In the genomic region with DNA sequence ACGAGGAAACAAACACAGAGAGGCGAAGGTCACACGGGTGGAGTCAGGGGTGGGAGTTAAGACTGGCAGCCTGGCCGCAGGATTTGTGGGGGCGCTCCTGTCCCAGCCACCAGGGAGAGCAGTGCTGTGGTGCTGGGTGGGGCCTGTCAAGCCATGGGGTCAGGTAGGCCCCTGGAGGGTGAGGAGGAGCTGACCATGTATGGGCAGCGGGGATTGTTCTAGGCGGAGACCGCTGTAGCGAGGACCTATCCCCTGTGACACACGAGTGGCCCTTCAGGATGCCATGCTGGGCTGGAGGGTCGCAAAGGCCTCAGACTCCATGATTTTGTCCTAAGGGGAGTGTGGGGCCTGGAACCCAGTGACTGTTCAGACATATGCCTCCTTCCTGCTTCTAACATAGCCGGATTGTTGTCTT, we compare ENCODE assay signal across 10 cellular contexts. TPM values are rescaled to one million over a fixed set of nuclear protein-coding genes. Genes with fewer than 3 reads are reported as not detected.
DNase-seq lines count a peak whose midpoint lies in the region; ATAC-seq, FAIRE-seq and TF ChIP-seq lines count a peak whose summit lies in the region.
"Had no signal": no experiment of that assay in that cellular context is flagged by ENCODE, and none has a peak within 500 bp of the region (broad histone marks: within the 10 kb centered on the region; RNA-seq: fewer than 3 reads in every experiment).

No MANE protein-coding gene starts in this region.

- no peaks in the 10 kb centered on the region for H3K9me3 ChIP-seq in BLaER1 treated with 17β-estradiol and CSF1 and Interleukin-3, amounts not matched to agents 10 nM and 100 nM (replicated peaks in 1 of 11)
- H3K9me3 ChIP-seq in suprapubic skin, result no peaks in the 10 kb centered on the region
- H3K9me3 ChIP-seq: breast epithelium had no signal

- H3K36me3 Mint-ChIP-seq in HFFc6 (ENCODE audit: low read depth), result peaks cover 20% of the 10 kb centered on the region
- peaks cover 10% of the 10 kb centered on the region for H3K36me3 Mint-ChIP-seq in activated naive CD8-positive, alpha-beta T cell treated with anti-CD3 and anti-CD28 coated beads, Interleukin-2, amount 10 ng/mL, durations not matched to agents 7 days and 5 days
- H3K36me3 Mint-ChIP-seq in naive thymus-derived CD8-positive, alpha-beta T cell, result peaks cover 0 to 20% (median 3%) of the 10 kb centered on the region in 3 donors

- peaks cover 4% of the 10 kb centered on the region for H3K27me3 Mint-ChIP-seq in HFFc6 (ENCODE audit: insufficient read depth)
- no peaks in the 10 kb centered on the region for H3K27me3 Mint-ChIP-seq in activated naive CD8-positive, alpha-beta T cell treated with anti-CD3 and anti-CD28 coated beads, Interleukin-2, amount 10 ng/mL, durations not matched to agents 7 days and 5 days
- peaks cover 0 to 1% (median 0%) of the 10 kb centered on the region in 5 donors for H3K27me3 Mint-ChIP-seq in naive thymus-derived CD8-positive, alpha-beta T cell

- no peak for TF ChIP-seq EP300 in suprapubic skin (IDR thresholded peaks at IDR 0.05)

- H3K9me3 Mint-ChIP-seq in HFFc6, result no peaks in the 10 kb centered on the region
- no peaks in the 10 kb centered on the region for H3K9me3 Mint-ChIP-seq in activated naive CD8-positive, alpha-beta T cell treated with anti-CD3 and anti-CD28 coated beads, Interleukin-2, amount 10 ng/mL, durations not matched to agents 7 days and 5 days
- no peaks in the 10 kb centered on the region for H3K9me3 Mint-ChIP-seq in naive thymus-derived CD8-positive, alpha-beta T cell

- WGBS in suprapubic skin, result 82% methylated on average over 11 of the region's 12 CpGs

- H3K4me3 Mint-ChIP-seq in HFFc6, result no peak overlapping the region
- H3K4me3 Mint-ChIP-seq in activated naive CD8-positive, alpha-beta T cell treated with anti-CD3 and anti-CD28 coated beads, Interleukin-2, amount 10 ng/mL, durations not matched to agents 7 days and 5 days, result no peak overlapping the region
- no peak overlapping the region for H3K4me3 Mint-ChIP-seq in naive thymus-derived CD8-positive, alpha-beta T cell

- peaks cover 34 to 69% (median 59%) of the 10 kb centered on the region in 10 experiments for H3K4me1 ChIP-seq in BLaER1 treated with 17β-estradiol and CSF1 and Interleukin-3, amounts not matched to agents 10 nM and 100 nM
- H3K4me1 ChIP-seq in suprapubic skin, result peaks cover 47% of the 10 kb centered on the region

- H3K9ac ChIP-seq in BLaER1 treated with 17β-estradiol and CSF1 and Interleukin-3, amounts not matched to agents 10 nM and 100 nM, result peak overlapping the region in 6 of 11 experiments; percentile 10 to 98 (median 92); a peak in 7 of 22 replicates

- H3K4me2 ChIP-seq in BLaER1 treated with 17β-estradiol and CSF1 and Interleukin-3, amounts not matched to agents 10 nM and 100 nM, result peak overlapping the region in 9 of 11 experiments; percentile 34 to 100 (median 71); a peak in 10 of 22 replicates

- H3K27ac ChIP-seq in BLaER1 treated with 17β-estradiol and CSF1 and Interleukin-3, amounts not matched to agents 10 nM and 100 nM, result peak overlapping the region in 8 of 11 experiments; percentile 87 to 97 (median 94); a peak in 10 of 22 replicates
- H3K27ac ChIP-seq in suprapubic skin, result no peak overlapping the region

- TF ChIP-seq CTCF in HFFc6 (IDR thresholded peaks at IDR 0.05), result no peak
- TF ChIP-seq CTCF in suprapubic skin (IDR thresholded peaks at IDR 0.05), result no peak

- DNase-seq in HFFc6 (no peak), suprapubic skin (ENCODE audit: low spot score in 2 of 2) (no peak), SKM-1 (lab: John Stamatoyannopoulos, UW; ENCODE audit: unreplicated experiment) (no peak), H54 (ENCODE audit: insufficient read length, low spot score) (no peak), T-helper 9 cell (no peak)
- DNase-seq in activated naive CD8-positive, alpha-beta T cell treated with anti-CD3 and anti-CD28 coated beads, Interleukin-2, amount 10 ng/mL, durations not matched to agents 7 days and 5 days, result peak; percentile 42
- no peak for DNase-seq in naive thymus-derived CD8-positive, alpha-beta T cell
- DNase-seq: SIG-M5 had no signal

- no peak overlapping the region for H3K4me3 ChIP-seq in BLaER1 treated with 17β-estradiol and CSF1 and Interleukin-3, amounts not matched to agents 10 nM and 100 nM
- H3K4me3 ChIP-seq in suprapubic skin, result no peak overlapping the region

- H3K27me3 ChIP-seq in BLaER1 treated with 17β-estradiol and CSF1 and Interleukin-3, amounts not matched to agents 10 nM and 100 nM, result no peaks in the 10 kb centered on the region
- H3K27me3 ChIP-seq in suprapubic skin, result no peaks in the 10 kb centered on the region
- H3K27me3 ChIP-seq: breast epithelium had no signal

- peaks cover 12 to 24% (median 19%) of the 10 kb centered on the region in 11 experiments; a peak in 21 of 22 replicates for H3K36me3 ChIP-seq in BLaER1 treated with 17β-estradiol and CSF1 and Interleukin-3, amounts not matched to agents 10 nM and 100 nM
- H3K36me3 ChIP-seq in suprapubic skin, result peaks cover 5% of the 10 kb centered on the region
- H3K36me3 ChIP-seq: breast epithelium had no signal

- H3K4me1 Mint-ChIP-seq in HFFc6 (ENCODE audit: low read depth), result peaks cover 35% of the 10 kb centered on the region
- peaks cover 31% of the 10 kb centered on the region for H3K4me1 Mint-ChIP-seq in activated naive CD8-positive, alpha-beta T cell treated with anti-CD3 and anti-CD28 coated beads, Interleukin-2, amount 10 ng/mL, durations not matched to agents 7 days and 5 days
- peaks cover 21 to 46% (median 40%) of the 10 kb centered on the region in 4 donors for H3K4me1 Mint-ChIP-seq in naive thymus-derived CD8-positive, alpha-beta T cell

- no peak for FAIRE-seq in H54 (lab: Jason Lieb, UNC)

- ATAC-seq in activated naive CD8-positive, alpha-beta T cell treated with anti-CD3 and anti-CD28 coated beads, Interleukin-2, amount 10 ng/mL, durations not matched to agents 7 days and 5 days (ENCODE audit: low read depth), result no peak
- ATAC-seq in naive thymus-derived CD8-positive, alpha-beta T cell, result no peak

- POLR2A ChIA-PET in activated naive CD8-positive, alpha-beta T cell treated with anti-CD3 and anti-CD28 coated beads, Interleukin-2, amount 10 ng/mL, durations not matched to agents 7 days and 5 days (lab: Charles Lee), result interaction anchor here (0.7 to 1.8 kb wide), 3 partner anchors 491 to 644 kb away, joined by 3 to 7 read pairs (median 4); partner anchors contain the start of gene TNRC6B
- POLR2A ChIA-PET in naive thymus-derived CD8-positive, alpha-beta T cell (lab: Charles Lee), result interaction anchor here (0.7 to 10.6 kb wide), 8 partner anchors 9 to 948 kb away, joined by 3 to 135 read pairs (median 4); partner anchors contain the start of gene ATF4

- TF ChIP-seq POLR2A in suprapubic skin (IDR thresholded peaks at IDR 0.05) (no peak), H54 (IDR thresholded peaks at IDR 0.05; ENCODE audit: low read depth, low read length) (no peak)

- H3K27ac Mint-ChIP-seq in HFFc6, result peak overlapping the region; percentile 54; the same call in 1 of the 2 replicates
- peak overlapping the region; percentile 27 for H3K27ac Mint-ChIP-seq in activated naive CD8-positive, alpha-beta T cell treated with anti-CD3 and anti-CD28 coated beads, Interleukin-2, amount 10 ng/mL, durations not matched to agents 7 days and 5 days
- H3K27ac Mint-ChIP-seq in naive thymus-derived CD8-positive, alpha-beta T cell, result peak overlapping the region in 7 of 10 donors; percentile 34 to 69 (median 43)

- H4K20me1 ChIP-seq in BLaER1 treated with 17β-estradiol and CSF1 and Interleukin-3, amounts not matched to agents 10 nM and 100 nM, result peaks cover 0 to 30% (median 26%) of the 10 kb centered on the region in 11 experiments; a peak in 20 of 22 replicates

RNA-seq across cellular contexts. Expression of gene RPS19BP1, which starts 1.6 kb away (rescaled TPM):
- 10 to 100 TPM; 60.5 to 85.5 (median 75.9) TPM for total RNA-seq in HFFc6 (2021; fragmentation: NEBNext Ultra II Directional; extraction: Animal tissue kit (Norgen Biotek cat#: 25700))
- total RNA-seq in activated naive CD8-positive, alpha-beta T cell treated with anti-CD3 and anti-CD28 coated beads, Interleukin-2, amount 10 ng/mL, durations not matched to agents 7 days and 5 days, result 10 to 100 TPM; 66.5 to 71.4 TPM
- total RNA-seq in naive thymus-derived CD8-positive, alpha-beta T cell, result 10 to 100 TPM; 76.1 to 78.2 TPM
- 100 to 1,000 TPM; 122 to 129 (median 128) TPM for polyA plus RNA-seq in naive thymus-derived CD8-positive, alpha-beta T cell
- total RNA-seq in suprapubic skin, result 10 to 100 TPM; 61.2 to 89.5 (median 80.6) TPM

RNA-seq across cellular contexts. Expression of gene ATF4, which starts 13.7 kb away (rescaled TPM):
- 100 to 1,000 TPM; 227 to 271 (median 249) TPM for total RNA-seq in HFFc6 (2021; fragmentation: NEBNext Ultra II Directional; extraction: Animal tissue kit (Norgen Biotek cat#: 25700))
- 100 to 1,000 TPM; 413 to 424 TPM for total RNA-seq in activated naive CD8-positive, alpha-beta T cell treated with anti-CD3 and anti-CD28 coated beads, Interleukin-2, amount 10 ng/mL, durations not matched to agents 7 days and 5 days
- 100 to 1,000 TPM; 301 to 312 TPM for total RNA-seq in naive thymus-derived CD8-positive, alpha-beta T cell
- 100 to 1,000 TPM in 1 of 3 donors, 10 to 100 TPM in 2; 51.9 to 122 (median 61.0) TPM for polyA plus RNA-seq in naive thymus-derived CD8-positive, alpha-beta T cell
- 100 to 1,000 TPM; 234 to 335 (median 284) TPM for total RNA-seq in suprapubic skin

RNA-seq across cellular contexts. Expression of gene MIEF1, which starts 32.0 kb away (rescaled TPM):
- total RNA-seq in HFFc6 (2021; fragmentation: NEBNext Ultra II Directional; extraction: Animal tissue kit (Norgen Biotek cat#: 25700)), result 10 to 100 TPM; 26.4 to 32.8 (median 28.7) TPM
- total RNA-seq in activated naive CD8-positive, alpha-beta T cell treated with anti-CD3 and anti-CD28 coated beads, Interleukin-2, amount 10 ng/mL, durations not matched to agents 7 days and 5 days, result 10 to 100 TPM; 33.9 to 40.0 TPM
- total RNA-seq in naive thymus-derived CD8-positive, alpha-beta T cell, result 10 to 100 TPM; 41.8 to 47.8 TPM
- polyA plus RNA-seq in naive thymus-derived CD8-positive, alpha-beta T cell, result 10 to 100 TPM; 22.2 to 35.8 (median 25.9) TPM
- total RNA-seq in suprapubic skin, result 10 to 100 TPM; 19.2 to 23.6 (median 23.4) TPM

RNA-seq across cellular contexts. Expression of gene CACNA1I, which starts 36.5 kb away (rescaled TPM):
- not detected for total RNA-seq in HFFc6 (2021; fragmentation: NEBNext Ultra II Directional; extraction: Animal tissue kit (Norgen Biotek cat#: 25700))
- 10 to 100 TPM; 17.3 to 19.0 TPM for total RNA-seq in activated naive CD8-positive, alpha-beta T cell treated with anti-CD3 and anti-CD28 coated beads, Interleukin-2, amount 10 ng/mL, durations not matched to agents 7 days and 5 days
- total RNA-seq in naive thymus-derived CD8-positive, alpha-beta T cell, result 10 to 100 TPM; 14.4 to 14.9 TPM
- under 1 TPM; 0.04 to 0.33 (median 0.10) TPM for polyA plus RNA-seq in naive thymus-derived CD8-positive, alpha-beta T cell
- total RNA-seq in suprapubic skin, result under 1 TPM in 3 of 4 donors, not detected in 1; 0.08 to 0.80 (median 0.17) TPM
